In the genomic region with DNA sequence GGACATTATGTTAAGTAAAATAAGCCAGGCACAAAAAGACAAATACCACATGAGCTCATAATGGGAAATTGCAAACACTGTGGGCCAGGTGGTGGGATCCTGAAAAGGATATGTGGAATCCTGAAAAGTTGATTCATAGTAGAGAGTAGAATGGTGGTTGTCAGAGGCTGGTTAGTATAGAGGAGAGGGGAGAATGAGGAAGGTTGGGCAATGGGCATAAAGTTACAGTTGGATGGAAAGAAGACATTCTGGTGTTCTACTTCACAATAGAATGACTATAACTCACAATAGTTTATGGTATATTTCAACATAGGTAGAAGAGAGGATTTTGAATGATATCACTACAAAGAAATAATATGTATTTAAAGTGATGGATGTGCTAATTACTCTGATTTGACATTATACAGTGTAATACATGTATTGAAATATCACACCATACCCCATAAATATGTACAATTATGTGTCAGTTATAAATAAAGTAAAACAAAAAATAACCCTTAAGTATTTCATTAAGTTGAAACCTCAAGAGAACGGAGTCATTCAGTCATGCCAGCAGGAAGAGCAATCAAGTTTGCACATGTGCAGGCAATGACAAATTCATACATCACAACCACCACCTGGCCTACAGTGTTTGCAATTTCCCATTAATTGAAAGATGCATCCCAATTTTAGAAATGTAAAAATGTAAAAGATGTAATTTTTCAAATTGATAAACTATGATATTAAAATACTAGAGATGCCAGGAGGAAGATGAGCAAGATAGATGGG, we compare ENCODE assay signal across 13 cellular contexts.
DNase-seq lines count a peak whose midpoint lies in the region; ATAC-seq and TF ChIP-seq lines count a peak whose summit lies in the region.
"Had no signal": no experiment of that assay in that cellular context is flagged by ENCODE, and none has a peak within 500 bp of the region (broad histone marks: within the 10 kb centered on the region; RNA-seq: fewer than 3 reads in every experiment).

No MANE protein-coding gene starts in this region.

- H3K36me3 ChIP-seq in RWPE2 (ENCODE audit: low read depth), result no peaks in the 10 kb centered on the region
- H3K36me3 ChIP-seq: BLaER1 treated with 17β-estradiol and CSF1 and Interleukin-3, amounts not matched to agents 10 nM and 100 nM had no signal

- H3K9me3 Mint-ChIP-seq in natural killer cell, result peaks cover 11% of the 10 kb centered on the region in 2 donors
- H3K9me3 Mint-ChIP-seq: GM23338 had no signal

- peak overlapping the region; percentile 93 for H3K27ac ChIP-seq in RWPE2 (ENCODE audit: poor library complexity, severe bottlenecking)
- peak overlapping the region; percentile 74 for H3K27ac ChIP-seq in foreskin keratinocyte
- H3K27ac ChIP-seq: BLaER1 treated with 17β-estradiol and CSF1 and Interleukin-3, amounts not matched to agents 10 nM and 100 nM had no signal

- no peaks in the 10 kb centered on the region for H3K27me3 Mint-ChIP-seq in natural killer cell (ENCODE audit: low read depth in 2 of 2)
- H3K27me3 Mint-ChIP-seq: CD4-positive, CD25-positive, alpha-beta regulatory T cell had no signal

- peak; percentile 32 for DNase-seq in ELR (ENCODE audit: low read depth)
- peak; percentile 29 for DNase-seq in HPDE6-E6E7 (ENCODE audit: extremely low spot score)
- DNase-seq in RWPE2 (ENCODE audit: low spot score), result peak; percentile 35
- DNase-seq in foreskin keratinocyte, result peak; percentile 70 to 87
- no peak for DNase-seq in SK-N-DZ (ENCODE audit: low spot score)
- no peak for DNase-seq in natural killer cell
- DNase-seq: ACHN; CD4-positive, CD25-positive, alpha-beta regulatory T cell; DMS53; H7 had no signal

- H3K27ac Mint-ChIP-seq in natural killer cell, result no peak overlapping the region
- H3K27ac Mint-ChIP-seq: CD4-positive, CD25-positive, alpha-beta regulatory T cell; GM23338 had no signal

- intact Hi-C loops in natural killer cell (cut with micrococcal nuclease), result no loop called here

- no peak overlapping the region for H3K4me3 ChIP-seq in RWPE2 (ENCODE audit: severe bottlenecking)
- H3K4me3 ChIP-seq: BLaER1 treated with 17β-estradiol and CSF1 and Interleukin-3, amounts not matched to agents 10 nM and 100 nM; GM23338 had no signal

- no peaks in the 10 kb centered on the region for H3K9me3 ChIP-seq in RWPE2 (ENCODE audit: severe bottlenecking)
- H3K9me3 ChIP-seq: BLaER1 treated with 17β-estradiol and CSF1 and Interleukin-3, amounts not matched to agents 10 nM and 100 nM had no signal

- H3K4me3 Mint-ChIP-seq in natural killer cell, result no peak overlapping the region
- H3K4me3 Mint-ChIP-seq: CD4-positive, CD25-positive, alpha-beta regulatory T cell; GM23338 had no signal

- peak; percentile 55 for ATAC-seq in RWPE2 (ENCODE audit: low read depth)
- peak; percentile 89 for ATAC-seq in foreskin keratinocyte
- ATAC-seq in GM18867 (IDR thresholded peaks at IDR 0.05; ENCODE audit: unreplicated experiment), result no peak
- no peak for ATAC-seq in natural killer cell
- ATAC-seq: GM23338 had no signal

- H3K27me3 ChIP-seq in RWPE2 (ENCODE audit: insufficient read depth, poor library complexity, severe bottlenecking), result no peaks in the 10 kb centered on the region
- no peaks in the 10 kb centered on the region for H3K27me3 ChIP-seq in foreskin keratinocyte
- H3K27me3 ChIP-seq: BLaER1 treated with 17β-estradiol and CSF1 and Interleukin-3, amounts not matched to agents 10 nM and 100 nM had no signal

- peaks cover 39% of the 10 kb centered on the region for H3K4me1 ChIP-seq in RWPE2 (ENCODE audit: insufficient read depth, poor library complexity, severe bottlenecking)
- peaks cover 25% of the 10 kb centered on the region for H3K4me1 ChIP-seq in foreskin keratinocyte
- H3K4me1 ChIP-seq: BLaER1 treated with 17β-estradiol and CSF1 and Interleukin-3, amounts not matched to agents 10 nM and 100 nM had no signal

- no peak for TF ChIP-seq CTCF in RWPE2 (IDR thresholded peaks at IDR 0.05; ENCODE audit: poor library complexity, severe bottlenecking)
- TF ChIP-seq CTCF in foreskin keratinocyte (conservative IDR thresholded peaks at IDR 0.05), result no peak
- no peak for TF ChIP-seq CTCF in natural killer cell (IDR thresholded peaks at IDR 0.05)

- H3K4me1 Mint-ChIP-seq in natural killer cell, result no peaks in the 10 kb centered on the region
- H3K4me1 Mint-ChIP-seq: CD4-positive, CD25-positive, alpha-beta regulatory T cell; GM23338 had no signal

- no peaks in the 10 kb centered on the region for H3K36me3 Mint-ChIP-seq in natural killer cell
- H3K36me3 Mint-ChIP-seq: CD4-positive, CD25-positive, alpha-beta regulatory T cell had no signal

Comparison
In these comparisons a context has a peak if more than half of its experiments do, and no peak if none do; other contexts are left out.
1. DNase-seq: peak in ELR (single experiment), HPDE6-E6E7 (single experiment), RWPE2 (single experiment) and foreskin keratinocyte (2 of 2); none in SK-N-DZ (single experiment) and natural killer cell (single experiment).
2. ATAC-seq: peak in RWPE2 (single experiment) and foreskin keratinocyte (single experiment); none in GM18867 (single experiment) and natural killer cell (0 of 3).